ENCODE assay signal across 1 cellular context in the genomic region with DNA sequence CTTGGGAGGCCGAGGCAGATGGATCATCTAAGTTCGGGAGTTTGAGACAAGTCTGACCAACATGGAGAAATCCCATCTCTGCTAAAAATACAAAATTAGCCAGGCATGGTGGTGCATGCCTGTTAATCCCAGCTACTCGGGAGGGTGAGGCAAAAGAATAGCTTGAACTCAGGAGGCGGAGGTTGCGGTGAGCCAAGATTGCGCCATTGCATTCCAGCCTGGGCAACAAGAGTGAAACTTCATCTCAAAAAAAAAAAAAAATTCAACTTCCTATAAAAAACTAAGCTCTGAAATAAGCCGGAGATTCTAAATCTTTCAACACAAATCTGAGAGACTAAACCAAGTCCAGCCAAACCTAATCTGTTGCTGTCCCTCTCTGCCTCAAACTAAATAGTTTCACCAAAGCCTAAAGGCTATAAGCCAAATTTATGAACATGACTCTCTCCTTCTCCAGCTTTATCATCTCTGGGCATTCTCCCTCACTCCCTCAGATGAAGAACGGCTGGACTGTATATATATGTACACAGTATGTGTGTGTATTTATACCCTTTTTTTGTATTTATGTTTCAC.
TF ChIP-seq lines count a peak whose summit lies in the region.

No MANE protein-coding gene starts in this region.

TF ChIP-seq in HepG2, 621 proteins besides CTCF, POLR2A, EP300 and RAD21:
- TF ChIP-seq TEAD3 (CRISPR knock-in tag; optimal IDR thresholded peaks at IDR 0.05; ENCODE audit: borderline replicate concordance) (peak; percentile 63), KDM6A (CRISPR knock-in tag; IDR thresholded peaks at IDR 0.05; ENCODE audit: low read depth) (no peak), RFX5 (IDR thresholded peaks at IDR 0.05; ENCODE audit: low read depth, low read length) (no peak), FOXK2 (IDR thresholded peaks at IDR 0.05) (no peak)
- TF ChIP-seq, protein P1, sequence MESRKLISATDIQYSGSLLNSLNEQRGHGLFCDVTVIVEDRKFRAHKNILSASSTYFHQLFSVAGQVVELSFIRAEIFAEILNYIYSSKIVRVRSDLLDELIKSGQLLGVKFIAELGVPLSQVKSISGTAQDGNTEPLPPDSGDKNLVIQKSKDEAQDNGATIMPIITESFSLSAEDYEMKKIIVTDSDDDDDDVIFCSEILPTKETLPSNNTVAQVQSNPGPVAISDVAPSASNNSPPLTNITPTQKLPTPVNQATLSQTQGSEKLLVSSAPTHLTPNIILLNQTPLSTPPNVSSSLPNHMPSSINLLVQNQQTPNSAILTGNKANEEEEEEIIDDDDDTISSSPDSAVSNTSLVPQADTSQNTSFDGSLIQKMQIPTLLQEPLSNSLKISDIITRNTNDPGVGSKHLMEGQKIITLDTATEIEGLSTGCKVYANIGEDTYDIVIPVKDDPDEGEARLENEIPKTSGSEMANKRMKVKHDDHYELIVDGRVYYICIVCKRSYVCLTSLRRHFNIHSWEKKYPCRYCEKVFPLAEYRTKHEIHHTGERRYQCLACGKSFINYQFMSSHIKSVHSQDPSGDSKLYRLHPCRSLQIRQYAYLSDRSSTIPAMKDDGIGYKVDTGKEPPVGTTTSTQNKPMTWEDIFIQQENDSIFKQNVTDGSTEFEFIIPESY (CRISPR knock-in tag; IDR thresholded peaks at IDR 0.05), result peak; percentile 92
- TF ChIP-seq, protein P2, sequence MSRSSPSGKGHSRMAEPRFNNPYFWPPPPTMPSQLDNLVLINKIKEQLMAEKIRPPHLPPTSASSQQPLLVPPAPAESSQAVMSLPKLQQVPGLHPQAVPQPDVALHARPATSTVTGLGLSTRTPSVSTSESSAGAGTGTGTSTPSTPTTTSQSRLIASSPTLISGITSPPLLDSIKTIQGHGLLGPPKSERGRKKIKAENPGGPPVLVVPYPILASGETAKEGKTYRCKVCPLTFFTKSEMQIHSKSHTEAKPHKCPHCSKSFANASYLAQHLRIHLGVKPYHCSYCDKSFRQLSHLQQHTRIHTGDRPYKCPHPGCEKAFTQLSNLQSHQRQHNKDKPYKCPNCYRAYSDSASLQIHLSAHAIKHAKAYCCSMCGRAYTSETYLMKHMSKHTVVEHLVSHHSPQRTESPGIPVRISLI (CRISPR knock-in tag; IDR thresholded peaks at IDR 0.05; ENCODE audit: borderline replicate concordance), result 0 out of 2 replicates have a peak, but pooled peaks have one; percentile 20
